ENCODE assay signal across 9 cellular contexts in genomic region chr1:34049477-34049876, GRCh38.
"Had no signal": no experiment of that assay in that cellular context is flagged by ENCODE, and none has a peak within 500 bp of the region (broad histone marks: within the 10 kb centered on the region; RNA-seq: fewer than 3 reads in every experiment).

No MANE protein-coding gene starts in this region.

- H3K4me1 ChIP-seq: HAP-1 had no signal

- H2AFZ ChIP-seq: GM23248 had no signal

- DNase-seq: GM23248, GOT3, H7, HFFc6, KBM-7 had no signal

- H3K36me3 ChIP-seq: HAP-1 had no signal

- ATAC-seq: HCT116, HepG2 had no signal

- H3K27ac ChIP-seq: GM23248, HL-60 had no signal

- H3K9ac ChIP-seq: GM23248 had no signal

- H3K9me3 ChIP-seq: HAP-1 had no signal

- H3K4me3 ChIP-seq: GM23248, HAP-1 had no signal
